ENCODE assay signal across 27 cellular contexts in the genomic region with DNA sequence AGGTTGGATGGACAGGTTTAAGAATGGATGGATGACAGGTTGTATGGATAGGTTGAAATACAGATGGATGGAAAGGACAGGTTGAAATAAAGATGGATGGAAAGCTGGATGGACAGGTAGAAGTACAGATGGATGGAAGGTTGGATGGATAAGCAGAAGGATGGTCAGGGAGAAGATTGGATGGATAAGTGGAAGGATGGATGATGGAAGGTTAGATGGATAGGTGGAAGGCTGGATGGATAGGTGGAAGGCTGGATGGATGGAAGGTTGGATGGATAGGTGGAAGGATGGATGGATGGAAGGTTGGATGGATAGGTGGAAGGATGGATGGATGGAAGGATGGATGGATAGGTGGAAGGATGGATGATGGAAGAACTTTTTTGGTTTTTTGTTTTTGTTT. TPM values are rescaled to one million over a fixed set of nuclear protein-coding genes. Genes with fewer than 3 reads are reported as not detected.
A peak's percentile ranks its signal among the peaks of the same experiment; 100 is the strongest.
DNase-seq lines count a peak whose midpoint lies in the region; ATAC-seq, FAIRE-seq and TF ChIP-seq lines count a peak whose summit lies in the region.
"Had no signal": no experiment of that assay in that cellular context is flagged by ENCODE, and none has a peak within 500 bp of the region (broad histone marks: within the 10 kb centered on the region; RNA-seq: fewer than 3 reads in every experiment).

No MANE protein-coding gene starts in this region.

- no peak for TF ChIP-seq POLR2A in K562 (conservative IDR thresholded peaks at IDR 0.05)

- TF ChIP-seq RAD21 in K562 (CRISPR knock-in tag; conservative IDR thresholded peaks at IDR 0.05 in 1 of 2, IDR thresholded peaks at IDR 0.05 in 1 of 2) = no peak

- no peaks in the 10 kb centered on the region for H3K79me2 ChIP-seq in GM23338 (replicated peaks; ENCODE audit: insufficient read depth)
- H3K79me2 ChIP-seq in K562 (ENCODE audit: control insufficient read depth, insufficient read depth, low read length) = no peaks in the 10 kb centered on the region

- H3K4me3 Mint-ChIP-seq in activated naive CD8-positive, alpha-beta T cell = peak overlapping the region; percentile 14
- H3K4me3 Mint-ChIP-seq in activated naive CD8-positive, alpha-beta T cell treated with anti-CD3 and anti-CD28 coated beads for 36 hours = no peak overlapping the region
- H3K4me3 Mint-ChIP-seq in GM23338 (peak overlapping the region; percentile 5; the same call in 1 of the 3 replicates), type B pancreatic cell (peak overlapping the region; percentile 16)

- H3K4me3 ChIP-seq in GM23338 (no peak overlapping the region), K562 (no peak overlapping the region)
- H3K4me3 ChIP-seq: BLaER1, SJSA1 had no signal

- TF ChIP-seq EP300 in K562 (IDR thresholded peaks at IDR 0.05; ENCODE audit: low read length) = no peak

- CTCF ChIA-PET in K562 (lab: Yijun Ruan, JAX; ENCODE audit: low intra/inter-chr PET ratio) = no interaction called here

- no peak for DNase-seq in activated naive CD8-positive, alpha-beta T cell treated with anti-CD3 and anti-CD28 coated beads for 36 hours
- DNase-seq in GM23338 (ENCODE audit: low spot score) = no peak
- DNase-seq in K562 (ENCODE audit: extremely low read depth in 1 of 4, low spot score in 3 of 4) = no peak
- DNase-seq in type B pancreatic cell (ENCODE audit: extremely low spot score, unreplicated experiment) = no peak
- no peak for DNase-seq in GDM1 (lab: John Stamatoyannopoulos, UW)
- DNase-seq: CD4-positive, CD25-positive, alpha-beta regulatory T cell; DMS53; GOT3; HCEC 1CT; Karpas-422; NCI-H1092; NCI-H1417 treated with DMSO at 0.1 percent for 48 hours; NCI-H1694 treated with DMSO at 0.1 percent for 48 hours; NCI-H2081; NCI-H2227 treated with DMSO at 0.1 percent for 48 hours; Right ventricle myocardium superior; RPMI8226 had no signal

- H3F3A ChIP-seq in GM23338 (replicated peaks; ENCODE audit: low read depth) = 0 out of 2 replicates have a peak, but pooled peaks cover 6% of the 10 kb centered on the region

- POLR2A ChIA-PET in K562 (lab: Yijun Ruan, JAX) = interaction anchor here (0.6 kb wide), 1 partner anchor 20 kb away, joined by 3 read pairs; no protein-coding TSS in a partner anchor

- H3K27me3 ChIP-seq in GM23338 (ENCODE audit: insufficient read depth) = peaks cover 26% of the 10 kb centered on the region
- H3K27me3 ChIP-seq in K562 (ENCODE audit: control insufficient read depth in 2 of 2, insufficient read depth in 2 of 2, low read length in 2 of 2) = peaks cover 16 to 52% of the 10 kb centered on the region in 2 experiments
- H3K27me3 ChIP-seq: BLaER1 had no signal

- peaks cover 4% of the 10 kb centered on the region for H3K4me1 Mint-ChIP-seq in activated naive CD8-positive, alpha-beta T cell (ENCODE audit: low read depth)
- peaks cover 3% of the 10 kb centered on the region for H3K4me1 Mint-ChIP-seq in activated naive CD8-positive, alpha-beta T cell treated with anti-CD3 and anti-CD28 coated beads for 36 hours
- H3K4me1 Mint-ChIP-seq in GM23338 (no peaks in the 10 kb centered on the region), type B pancreatic cell (ENCODE audit: unreplicated experiment) (no peaks in the 10 kb centered on the region)

- H3K27ac Mint-ChIP-seq in activated naive CD8-positive, alpha-beta T cell = no peak overlapping the region
- H3K27ac Mint-ChIP-seq in activated naive CD8-positive, alpha-beta T cell treated with anti-CD3 and anti-CD28 coated beads for 36 hours = no peak overlapping the region
- H3K27ac Mint-ChIP-seq in GM23338 (no peak overlapping the region), type B pancreatic cell (no peak overlapping the region)

- no peak overlapping the region for H3K9ac ChIP-seq in K562 (ENCODE audit: insufficient read depth in 1 of 2, low read depth in 2 of 2, low read length in 2 of 2)
- H3K9ac ChIP-seq: BLaER1 had no signal

- no peaks in the 10 kb centered on the region for H3K9me3 Mint-ChIP-seq in activated naive CD8-positive, alpha-beta T cell (ENCODE audit: low read depth)
- no peaks in the 10 kb centered on the region for H3K9me3 Mint-ChIP-seq in activated naive CD8-positive, alpha-beta T cell treated with anti-CD3 and anti-CD28 coated beads for 36 hours
- H3K9me3 Mint-ChIP-seq in GM23338 = no peaks in the 10 kb centered on the region
- H3K9me3 Mint-ChIP-seq in type B pancreatic cell = no peaks in the 10 kb centered on the region

- ATAC-seq in GM23338 = no peak
- ATAC-seq in K562 = no peak
- no peak for ATAC-seq in HG02884 (IDR thresholded peaks at IDR 0.05; ENCODE audit: unreplicated experiment)

- H3K4me1 ChIP-seq in GM23338 (ENCODE audit: insufficient read depth) (no peaks in the 10 kb centered on the region; the same call in none of the 2 replicates), K562 (replicated peaks in 1 of 2; ENCODE audit: control insufficient read depth in 2 of 2, insufficient read depth in 2 of 2, low read length in 2 of 2) (peaks cover 0 to 8% of the 10 kb centered on the region in 2 experiments; a peak in 2 of 5 replicates)
- H3K4me1 ChIP-seq: SJSA1 had no signal

- H4K20me1 ChIP-seq in GM23338 (replicated peaks; ENCODE audit: insufficient read depth) = no peaks in the 10 kb centered on the region
- no peaks in the 10 kb centered on the region for H4K20me1 ChIP-seq in K562 (replicated peaks; ENCODE audit: control insufficient read depth, insufficient read depth, low read length)
- H4K20me1 ChIP-seq: BLaER1 had no signal

- H3K4me2 ChIP-seq in GM23338 (no peak overlapping the region), K562 (ENCODE audit: insufficient read depth, low read length) (no peak overlapping the region)
- H3K4me2 ChIP-seq: BLaER1 had no signal

- no peaks in the 10 kb centered on the region for H3K36me3 ChIP-seq in GM23338 (ENCODE audit: insufficient read depth)
- no peaks in the 10 kb centered on the region for H3K36me3 ChIP-seq in K562 (ENCODE audit: control insufficient read depth, insufficient read depth, low read length)
- H3K36me3 ChIP-seq: BLaER1, SJSA1 had no signal

- H2AFZ ChIP-seq in GM23338 (no peak overlapping the region), K562 (ENCODE audit: low read depth, low read length) (no peak overlapping the region)

- H3K36me3 Mint-ChIP-seq in activated naive CD8-positive, alpha-beta T cell = no peaks in the 10 kb centered on the region
- no peaks in the 10 kb centered on the region for H3K36me3 Mint-ChIP-seq in activated naive CD8-positive, alpha-beta T cell treated with anti-CD3 and anti-CD28 coated beads for 36 hours
- no peaks in the 10 kb centered on the region for H3K36me3 Mint-ChIP-seq in GM23338 (ENCODE audit: low read depth)
- H3K36me3 Mint-ChIP-seq in type B pancreatic cell = no peaks in the 10 kb centered on the region

- peaks cover 8% of the 10 kb centered on the region; the same call in 1 of the 2 replicates for H3K9me2 ChIP-seq in GM23338 (ENCODE audit: insufficient read depth)

- intact Hi-C loops in K562 (cut with micrococcal nuclease) = no loop called here

- FAIRE-seq in K562 (lab: Jason Lieb, UNC) = no peak
- FAIRE-seq: A204.1 had no signal

- H3K27ac ChIP-seq in GM23338 (ENCODE audit: low read depth) (no peak overlapping the region), K562 (ENCODE audit: extremely low read depth, low read depth, low read length) (no peak overlapping the region)
- H3K27ac ChIP-seq: BLaER1, HL-60, SJSA1 had no signal

- peaks cover 8% of the 10 kb centered on the region for H3K27me3 Mint-ChIP-seq in activated naive CD8-positive, alpha-beta T cell
- H3K27me3 Mint-ChIP-seq in activated naive CD8-positive, alpha-beta T cell treated with anti-CD3 and anti-CD28 coated beads for 36 hours = peaks cover 12% of the 10 kb centered on the region
- H3K27me3 Mint-ChIP-seq in GM23338 (ENCODE audit: insufficient read depth, low read depth, poor library complexity) = peaks cover 9% of the 10 kb centered on the region
- H3K27me3 Mint-ChIP-seq in type B pancreatic cell = peaks cover 57% of the 10 kb centered on the region

- BruUV-seq in K562 (replicated peaks; lab: Mats Ljungman, UMichigan) = no TSS peak

- no peaks in the 10 kb centered on the region for H3K9me1 ChIP-seq in K562 (ENCODE audit: control insufficient read depth, insufficient read depth, low read length)

- H3K9me3 ChIP-seq in K562 (replicated peaks; ENCODE audit: control insufficient read depth, insufficient read depth, low read depth, low read length) = no peaks in the 10 kb centered on the region
- H3K9me3 ChIP-seq: BLaER1, SJSA1 had no signal

- TF ChIP-seq CTCF in GM23338 (conservative IDR thresholded peaks at IDR 0.05; ENCODE audit: low read depth in 2 of 2) (no peak), K562 (IDR thresholded peaks at IDR 0.05 in 2 of 3, conservative IDR thresholded peaks at IDR 0.05 in 1 of 3; ENCODE audit: insufficient read depth in 2 of 3, low read depth in 1 of 3, low read length in 3 of 3) (no peak), type B pancreatic cell (conservative IDR thresholded peaks at IDR 0.05) (no peak)

- in situ Hi-C loops in K562 (cut with MboI) = no loop called here

RNA-seq across cellular contexts. Expression of a gene that starts 0.9 kb away (rescaled TPM):
- total RNA-seq in activated naive CD8-positive, alpha-beta T cell treated with anti-CD3 and anti-CD28 coated beads for 36 hours = not detected
- total RNA-seq in GM23338 (2014; rRNA removed; shearing (Covaris generic)) = 0.08 TPM in 1 of 2 replicates, not detected in the other
- 0.15 and 0.26 TPM in 2 replicates for polyA plus RNA-seq in GM23338 (2016; fragmentation: Nextera tagmentation; extraction: Ambion mirVana)
- total RNA-seq in K562 (2011; cell fraction: chromatin; rRNA removed; ENCODE audit: low replicate concordance) = 0.28 TPM in 1 of 2 replicates, not detected in the other
- total RNA-seq in K562 (2011; cell fraction: nucleolus; rRNA removed) = 0.13 TPM in 1 of 2 replicates, not detected in the other
- 0.22 and 0.53 TPM in 2 replicates for total RNA-seq in K562 (2011; cell fraction: nucleoplasm; rRNA removed)
- total RNA-seq in K562 (2014; rRNA removed) = not detected in 2 replicates
- total RNA-seq in K562 (2014; rRNA removed; fragmentation: Illumina TruSeq; extraction: Trizol) = not detected in 2 replicates
- total RNA-seq in K562 (2015; rRNA removed; fragmentation: Illumina TruSeq; extraction: Trizol) = 0.07 TPM in 1 of 2 replicates, not detected in the other
- not detected in 2 replicates for total RNA-seq in K562 (2021)
- 0.03 and 0.08 TPM in 2 replicates for polyA plus RNA-seq in K562 (2011; rRNA removed)
- polyA plus RNA-seq in K562 (2011; cell fraction: cytosol; rRNA removed) = 0.03 TPM in 1 of 2 replicates, not detected in the other
- polyA plus RNA-seq in K562 (2011; cell fraction: nucleus; rRNA removed) = 0.06 and 0.09 TPM in 2 replicates
- polyA plus RNA-seq in K562 (2012) = 0.04 and 0.07 TPM in 2 replicates
- polyA plus RNA-seq in K562 (2014; fragmentation: Illumina TruSeq; extraction: Trizol) = 0.04 TPM in 1 of 2 replicates, not detected in the other
- under 1 TPM; 0.04 to 0.06 TPM for polyA plus RNA-seq in K562 (2014; fragmentation: Nextera tagmentation; extraction: Ambion mirVana)
- not detected in 2 replicates for polyA plus RNA-seq in K562 (2014; rRNA removed)
- polyA minus RNA-seq in K562 (2011; rRNA and poly(A)+ RNA removed) = not detected in 2 replicates
- not detected in 2 replicates for polyA minus RNA-seq in K562 (2011; cell fraction: cytosol; rRNA and poly(A)+ RNA removed)
- 0.22 and 0.27 TPM in 2 replicates for polyA minus RNA-seq in K562 (2011; cell fraction: nucleus; rRNA and poly(A)+ RNA removed)
- 0.19 TPM in 1 of 2 replicates, not detected in the other for total RNA-seq in type B pancreatic cell (ENCODE audit: low replicate concordance)
- total RNA-seq: Daoy, G401, NCI-H460, Right ventricle myocardium superior, SJSA1 had no signal
- polyA plus RNA-seq: AG04450 had no signal

RNA-seq across cellular contexts. Expression of a gene that starts 44.7 kb away (rescaled TPM):
- total RNA-seq in activated naive CD8-positive, alpha-beta T cell treated with anti-CD3 and anti-CD28 coated beads for 36 hours = 10 to 100 TPM; 28.9 to 32.5 TPM
- total RNA-seq in GM23338 (2014; rRNA removed; shearing (Covaris generic)) = 23.9 and 26.8 TPM in 2 replicates
- polyA plus RNA-seq in GM23338 (2016; fragmentation: Nextera tagmentation; extraction: Ambion mirVana) = 5.4 and 5.7 TPM in 2 replicates
- 80.4 and 136 TPM in 2 replicates for total RNA-seq in K562 (2011; cell fraction: chromatin; rRNA removed; ENCODE audit: low replicate concordance)
- 75.0 and 81.5 TPM in 2 replicates for total RNA-seq in K562 (2011; cell fraction: nucleolus; rRNA removed)
- 92.4 and 163 TPM in 2 replicates for total RNA-seq in K562 (2011; cell fraction: nucleoplasm; rRNA removed)
- total RNA-seq in K562 (2014; rRNA removed) = 13.1 and 14.8 TPM in 2 replicates
- 14.6 and 18.3 TPM in 2 replicates for total RNA-seq in K562 (2014; rRNA removed; fragmentation: Illumina TruSeq; extraction: Trizol)
- 12.1 and 12.9 TPM in 2 replicates for total RNA-seq in K562 (2015; rRNA removed; fragmentation: Illumina TruSeq; extraction: Trizol)
- total RNA-seq in K562 (2021) = 33.7 and 35.2 TPM in 2 replicates
- 12.2 and 13.7 TPM in 2 replicates for polyA plus RNA-seq in K562 (2011; rRNA removed)
- polyA plus RNA-seq in K562 (2011; cell fraction: cytosol; rRNA removed) = 20.2 and 20.3 TPM in 2 replicates
- 32.2 and 38.1 TPM in 2 replicates for polyA plus RNA-seq in K562 (2011; cell fraction: nucleus; rRNA removed)
- 10.6 and 18.8 TPM in 2 replicates for polyA plus RNA-seq in K562 (2012)
- 23.0 and 26.3 TPM in 2 replicates for polyA plus RNA-seq in K562 (2014; fragmentation: Illumina TruSeq; extraction: Trizol)
- 1 to 10 TPM; 3.0 to 3.4 TPM for polyA plus RNA-seq in K562 (2014; fragmentation: Nextera tagmentation; extraction: Ambion mirVana)
- polyA plus RNA-seq in K562 (2014; rRNA removed) = 11.3 and 15.3 TPM in 2 replicates
- 29.6 and 31.7 TPM in 2 replicates for polyA minus RNA-seq in K562 (2011; rRNA and poly(A)+ RNA removed)
- polyA minus RNA-seq in K562 (2011; cell fraction: cytosol; rRNA and poly(A)+ RNA removed) = 28.4 and 40.3 TPM in 2 replicates
- polyA minus RNA-seq in K562 (2011; cell fraction: nucleus; rRNA and poly(A)+ RNA removed) = 12.3 and 15.8 TPM in 2 replicates
- total RNA-seq in type B pancreatic cell (ENCODE audit: low replicate concordance) = 16.2 and 22.5 TPM in 2 replicates
